In genomic region chr12:12646483-12647072, GRCh38 we compare ENCODE assay signal across 35 cellular contexts. TPM values are rescaled to one million over a fixed set of nuclear protein-coding genes. Genes with fewer than 3 reads are reported as not detected.
DNase-seq lines count a peak whose midpoint lies in the region; ATAC-seq lines count a peak whose summit lies in the region.
"Had no signal": no experiment of that assay in that cellular context is flagged by ENCODE, and none has a peak within 500 bp of the region (broad histone marks: within the 10 kb centered on the region; RNA-seq: fewer than 3 reads in every experiment).

No MANE protein-coding gene starts in this region.

- H3K4me1 Mint-ChIP-seq in activated CD4-positive, alpha-beta T cell treated with anti-CD3 and anti-CD28 coated beads for 36 hours = peaks cover 21% of the 10 kb centered on the region
- H3K4me1 Mint-ChIP-seq in activated CD4-positive, alpha-beta T cell treated with anti-CD3 and anti-CD28 coated beads, Interleukin-2, amount 10 ng/mL, durations not matched to agents 24 days and 14 days = peaks cover 16% of the 10 kb centered on the region
- peaks cover 27% of the 10 kb centered on the region for H3K4me1 Mint-ChIP-seq in stimulated activated effector memory CD8-positive, alpha-beta T cell treated with anti-CD3 and anti-CD28 coated beads, Interleukin-12 subunit alpha, Interleukin-12 subunit beta, amount 100 ng/mL, for 72 hours
- peaks cover 9% of the 10 kb centered on the region for H3K4me1 Mint-ChIP-seq in T-helper 2 cell treated with Interferon-gamma antibody and Interleukin-4, amounts not matched to agents 5 μg/mL and 100 μg/mL, for 36 hours (ENCODE audit: low read depth)

- H3K27me3 Mint-ChIP-seq in activated CD4-positive, alpha-beta T cell treated with anti-CD3 and anti-CD28 coated beads for 36 hours = no peaks in the 10 kb centered on the region
- H3K27me3 Mint-ChIP-seq in activated CD4-positive, alpha-beta T cell treated with anti-CD3 and anti-CD28 coated beads, Interleukin-2, amount 10 ng/mL, durations not matched to agents 24 days and 14 days = no peaks in the 10 kb centered on the region
- H3K27me3 Mint-ChIP-seq in T-helper 2 cell treated with Interferon-gamma antibody and Interleukin-4, amounts not matched to agents 5 μg/mL and 100 μg/mL, for 36 hours (ENCODE audit: low read depth) = no peaks in the 10 kb centered on the region
- H3K27me3 Mint-ChIP-seq: activated naive CD8-positive, alpha-beta T cell; CD4-positive, CD25-positive, alpha-beta regulatory T cell; progenitor cell of endocrine pancreas; stimulated activated naive B cell treated with anti-CD40 and anti-IgM and Interleukin-4, amounts not matched to agents 10 μg/mL and 1 μg/mL and 100 μg/mL, for 72 hours had no signal

- H3K9me3 ChIP-seq in SJSA1 (replicated peaks) = peaks cover 14% of the 10 kb centered on the region

- peak overlapping the region; percentile 16; the same call in 1 of the 2 replicates for H3K27ac ChIP-seq in SJSA1
- H3K27ac ChIP-seq: 22Rv1, cardiac muscle cell, coronary artery, Peyer's patch, suprapubic skin, upper lobe of right lung, WERI-Rb-1 had no signal

- intact Hi-C loops in activated CD4-positive, alpha-beta T cell treated with anti-CD3 and anti-CD28 coated beads for 36 hours (cut with DNase I, micrococcal nuclease) = loop anchor here in 1 of 2 experiments (2.0 to 5.0 kb wide), 2 partner anchors 64 to 81 kb away; no protein-coding TSS in a partner anchor
- intact Hi-C loops in activated CD4-positive, alpha-beta T cell treated with anti-CD3 and anti-CD28 coated beads, Interleukin-2, amount 10 ng/mL, durations not matched to agents 24 days and 14 days (cut with micrococcal nuclease) = loop anchor here (1.0 to 5.0 kb wide), 2 partner anchors 10 to 34 kb away; partner anchors contain the start of gene CREBL2

- ATAC-seq in activated CD4-positive, alpha-beta T cell treated with anti-CD3 and anti-CD28 coated beads for 36 hours = no peak
- ATAC-seq in GM21529 (IDR thresholded peaks at IDR 0.05; ENCODE audit: unreplicated experiment) (peak; percentile 37), HG03175 (IDR thresholded peaks at IDR 0.05; ENCODE audit: unreplicated experiment) (no peak)
- ATAC-seq in stimulated activated effector memory CD8-positive, alpha-beta T cell treated with anti-CD3 and anti-CD28 coated beads, Interleukin-12 subunit alpha, Interleukin-12 subunit beta, amount 100 ng/mL, for 72 hours = no peak
- ATAC-seq: K562, left cardiac atrium, sciatic nerve, upper lobe of right lung had no signal

- POLR2A ChIA-PET in activated CD4-positive, alpha-beta T cell treated with anti-CD3 and anti-CD28 coated beads for 36 hours (lab: Charles Lee) = interaction anchor here (0.6 to 1.0 kb wide), 3 partner anchors 89 to 285 kb away, joined by 3 to 4 read pairs (median 3); no protein-coding TSS in a partner anchor

- peaks cover 7% of the 10 kb centered on the region for H3K36me3 ChIP-seq in SJSA1

- DNase-seq in activated CD4-positive, alpha-beta T cell treated with anti-CD3 and anti-CD28 coated beads for 36 hours = no peak
- no peak for DNase-seq in activated CD4-positive, alpha-beta T cell treated with anti-CD3 and anti-CD28 coated beads, Interleukin-2, amount 10 ng/mL, durations not matched to agents 24 days and 14 days
- DNase-seq in SJSA1 (ENCODE audit: low read depth in 1 of 2, low spot score in 2 of 2) (no peak), COLO668 (lab: John Stamatoyannopoulos, UW; ENCODE audit: unreplicated experiment) (no peak)
- no peak for DNase-seq in stimulated activated effector memory CD8-positive, alpha-beta T cell treated with anti-CD3 and anti-CD28 coated beads, Interleukin-12 subunit alpha, Interleukin-12 subunit beta, amount 100 ng/mL, for 72 hours (ENCODE audit: low spot score in 2 of 2)
- no peak for DNase-seq in T-helper 2 cell treated with Interferon-gamma antibody and Interleukin-4, amounts not matched to agents 5 μg/mL and 100 μg/mL, for 36 hours (ENCODE audit: low spot score)
- DNase-seq: activated CD8-positive, alpha-beta memory T cell treated with anti-CD3 and anti-CD28 coated beads, Interleukin-2, amount 50 U/mL, for 4 hours; effector memory CD4-positive, alpha-beta T cell; erythroblast; foreskin melanocyte; left cardiac atrium; mesendoderm; NCI-H1105 treated with DMSO at 0.1 percent for 48 hours; NCI-H2029 treated with DMSO at 0.1 percent for 48 hours; NCI-H69; Peyer's patch; SHP77 treated with DMSO at 0.1 percent for 48 hours; stimulated activated CD4-positive, alpha-beta T cell treated with anti-CD3 and anti-CD28 coated beads, Interleukin-12 subunit alpha, Interleukin-12 subunit beta, amount 100 ng/mL, for 4 hours; stimulated activated CD4-positive, alpha-beta T cell treated with anti-CD3 and anti-CD28 coated beads, Interleukin-4, amount 100 ng/mL, for 4 hours; stimulated activated naive B cell treated with anti-CD40 and anti-IgM and Interleukin-4, amounts not matched to agents 10 μg/mL and 1 μg/mL and 100 μg/mL, for 72 hours; T-helper 9 cell; upper lobe of right lung; WERI-Rb-1 had no signal

- H3K9me3 Mint-ChIP-seq in activated CD4-positive, alpha-beta T cell treated with anti-CD3 and anti-CD28 coated beads for 36 hours (ENCODE audit: low read depth) = peaks cover 30% of the 10 kb centered on the region
- H3K9me3 Mint-ChIP-seq in activated CD4-positive, alpha-beta T cell treated with anti-CD3 and anti-CD28 coated beads, Interleukin-2, amount 10 ng/mL, durations not matched to agents 24 days and 14 days = peaks cover 26% of the 10 kb centered on the region
- H3K9me3 Mint-ChIP-seq in stimulated activated effector memory CD8-positive, alpha-beta T cell treated with anti-CD3 and anti-CD28 coated beads, Interleukin-12 subunit alpha, Interleukin-12 subunit beta, amount 100 ng/mL, for 72 hours = peaks cover 14% of the 10 kb centered on the region
- peaks cover 45% of the 10 kb centered on the region for H3K9me3 Mint-ChIP-seq in T-helper 2 cell treated with Interferon-gamma antibody and Interleukin-4, amounts not matched to agents 5 μg/mL and 100 μg/mL, for 36 hours

- H3K4me3 ChIP-seq in SJSA1 = no peak overlapping the region
- H3K4me3 ChIP-seq: cardiac muscle cell, coronary artery, GM23338, K562, Peyer's patch, suprapubic skin, upper lobe of right lung had no signal

- peaks cover 36% of the 10 kb centered on the region for H3K36me3 Mint-ChIP-seq in activated CD4-positive, alpha-beta T cell treated with anti-CD3 and anti-CD28 coated beads for 36 hours (ENCODE audit: low read depth)
- H3K36me3 Mint-ChIP-seq in activated CD4-positive, alpha-beta T cell treated with anti-CD3 and anti-CD28 coated beads, Interleukin-2, amount 10 ng/mL, durations not matched to agents 24 days and 14 days (ENCODE audit: low read depth) = peaks cover 70% of the 10 kb centered on the region
- peaks cover 31% of the 10 kb centered on the region for H3K36me3 Mint-ChIP-seq in stimulated activated effector memory CD8-positive, alpha-beta T cell treated with anti-CD3 and anti-CD28 coated beads, Interleukin-12 subunit alpha, Interleukin-12 subunit beta, amount 100 ng/mL, for 72 hours
- peaks cover 64% of the 10 kb centered on the region for H3K36me3 Mint-ChIP-seq in T-helper 2 cell treated with Interferon-gamma antibody and Interleukin-4, amounts not matched to agents 5 μg/mL and 100 μg/mL, for 36 hours (ENCODE audit: low read depth)

- peaks cover 35% of the 10 kb centered on the region for H3K4me1 ChIP-seq in SJSA1 (replicated peaks)
- H3K4me1 ChIP-seq: Peyer's patch, suprapubic skin, upper lobe of right lung had no signal

- no peaks in the 10 kb centered on the region for H3K27me3 ChIP-seq in SJSA1 (replicated peaks)
- H3K27me3 ChIP-seq: cardiac muscle cell, Peyer's patch, suprapubic skin, upper lobe of right lung had no signal

- CTCF ChIA-PET in activated CD4-positive, alpha-beta T cell treated with anti-CD3 and anti-CD28 coated beads for 36 hours (lab: Charles Lee) = interaction anchor here (0.8 to 2.6 kb wide), 22 partner anchors 8 to 313 kb away, joined by 3 to 32 read pairs (median 4); no protein-coding TSS in a partner anchor

- H3K4me3 Mint-ChIP-seq in activated CD4-positive, alpha-beta T cell treated with anti-CD3 and anti-CD28 coated beads for 36 hours = no peak overlapping the region
- H3K4me3 Mint-ChIP-seq in activated CD4-positive, alpha-beta T cell treated with anti-CD3 and anti-CD28 coated beads, Interleukin-2, amount 10 ng/mL, durations not matched to agents 24 days and 14 days = no peak overlapping the region
- H3K4me3 Mint-ChIP-seq in stimulated activated effector memory CD8-positive, alpha-beta T cell treated with anti-CD3 and anti-CD28 coated beads, Interleukin-12 subunit alpha, Interleukin-12 subunit beta, amount 100 ng/mL, for 72 hours = no peak overlapping the region
- no peak overlapping the region for H3K4me3 Mint-ChIP-seq in T-helper 2 cell treated with Interferon-gamma antibody and Interleukin-4, amounts not matched to agents 5 μg/mL and 100 μg/mL, for 36 hours
- H3K4me3 Mint-ChIP-seq: activated naive CD8-positive, alpha-beta T cell; GM23338 had no signal

- peak overlapping the region; percentile 60 for H3K27ac Mint-ChIP-seq in activated CD4-positive, alpha-beta T cell treated with anti-CD3 and anti-CD28 coated beads for 36 hours
- H3K27ac Mint-ChIP-seq in activated CD4-positive, alpha-beta T cell treated with anti-CD3 and anti-CD28 coated beads, Interleukin-2, amount 10 ng/mL, durations not matched to agents 24 days and 14 days = no peak overlapping the region
- peak overlapping the region; percentile 91 for H3K27ac Mint-ChIP-seq in stimulated activated effector memory CD8-positive, alpha-beta T cell treated with anti-CD3 and anti-CD28 coated beads, Interleukin-12 subunit alpha, Interleukin-12 subunit beta, amount 100 ng/mL, for 72 hours
- no peak overlapping the region for H3K27ac Mint-ChIP-seq in T-helper 2 cell treated with Interferon-gamma antibody and Interleukin-4, amounts not matched to agents 5 μg/mL and 100 μg/mL, for 36 hours
- H3K27ac Mint-ChIP-seq: GM23338, progenitor cell of endocrine pancreas had no signal

RNA-seq across cellular contexts. Expression of gene CREBL2, which starts 34.9 kb away (rescaled TPM):
- total RNA-seq in activated CD4-positive, alpha-beta T cell treated with anti-CD3 and anti-CD28 coated beads for 36 hours = 10 to 100 TPM; 16.8 to 20.2 TPM
- total RNA-seq in activated CD4-positive, alpha-beta T cell treated with anti-CD3 and anti-CD28 coated beads, Interleukin-2, amount 10 ng/mL, durations not matched to agents 24 days and 14 days = 17.3 TPM in 2 replicates
- total RNA-seq in SJSA1 (2014; rRNA removed; shearing (Covaris generic)) = 13.6 and 16.4 TPM in 2 replicates

RNA-seq across cellular contexts. Expression of gene GPR19, which starts 49.4 kb away (rescaled TPM):
- 10 to 100 TPM; 19.4 to 19.8 TPM for total RNA-seq in activated CD4-positive, alpha-beta T cell treated with anti-CD3 and anti-CD28 coated beads for 36 hours
- total RNA-seq in activated CD4-positive, alpha-beta T cell treated with anti-CD3 and anti-CD28 coated beads, Interleukin-2, amount 10 ng/mL, durations not matched to agents 24 days and 14 days = 9.4 and 12.1 TPM in 2 replicates
- 0.78 and 1.8 TPM in 2 replicates for total RNA-seq in SJSA1 (2014; rRNA removed; shearing (Covaris generic))
- total RNA-seq: left cardiac atrium, upper lobe of right lung had no signal

Comparison
In these comparisons a context has a peak if more than half of its experiments do, and no peak if none do; other contexts are left out.
1. H3K27ac Mint-ChIP-seq: peak in activated CD4-positive, alpha-beta T cell treated with anti-CD3 and anti-CD28 coated beads for 36 hours (single experiment) and stimulated activated effector memory CD8-positive, alpha-beta T cell treated with anti-CD3 and anti-CD28 coated beads, Interleukin-12 subunit alpha, Interleukin-12 subunit beta, amount 100 ng/mL, for 72 hours (single experiment); none in activated CD4-positive, alpha-beta T cell treated with anti-CD3 and anti-CD28 coated beads, Interleukin-2, amount 10 ng/mL, durations not matched to agents 24 days and 14 days (single experiment) and T-helper 2 cell treated with Interferon-gamma antibody and Interleukin-4, amounts not matched to agents 5 μg/mL and 100 μg/mL, for 36 hours (single experiment).